21 cellular contexts compared by ENCODE assay signal in the genomic region with DNA sequence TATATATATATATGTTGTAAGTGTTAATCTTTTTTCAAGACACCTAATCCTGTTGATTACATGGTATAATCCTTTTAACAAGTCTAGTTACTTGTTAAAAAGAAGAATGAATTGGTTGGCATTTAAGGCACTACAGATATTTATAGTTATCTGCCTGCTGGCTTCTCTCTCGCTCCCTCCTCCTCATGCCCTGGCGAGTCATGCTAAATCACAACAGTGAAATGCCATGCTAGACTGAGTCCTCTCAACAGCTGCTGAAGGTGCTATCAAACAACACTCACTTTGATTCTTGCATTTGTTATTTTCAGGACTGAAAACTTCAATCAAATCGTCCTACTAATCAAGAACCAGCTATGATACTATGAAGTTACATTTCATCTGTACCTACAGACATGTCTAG. TPM values are rescaled to one million over a fixed set of nuclear protein-coding genes. Genes with fewer than 3 reads are reported as not detected.
DNase-seq lines count a peak whose midpoint lies in the region; FAIRE-seq and TF ChIP-seq lines count a peak whose summit lies in the region.
"Had no signal": no experiment of that assay in that cellular context is flagged by ENCODE, and none has a peak within 500 bp of the region (broad histone marks: within the 10 kb centered on the region; RNA-seq: fewer than 3 reads in every experiment).

No MANE protein-coding gene starts in this region.

- H3K36me3 ChIP-seq in GM23248 (ENCODE audit: low read depth) (no peaks in the 10 kb centered on the region), bronchial epithelial cell (ENCODE audit: control insufficient read depth, insufficient read depth, low read length) (no peaks in the 10 kb centered on the region), left ventricle myocardium inferior (peaks cover 50% of the 10 kb centered on the region)

- intact Hi-C loops in left ventricle myocardium inferior (cut with micrococcal nuclease), result no loop called here

- H3K4me3 ChIP-seq in GM23248 (no peak overlapping the region), bronchial epithelial cell (ENCODE audit: low read depth, low read length) (no peak overlapping the region), left ventricle myocardium inferior (no peak overlapping the region)
- H3K4me3 ChIP-seq: lung, SK-N-MC had no signal

- WGBS in GM23248 (ENCODE audit: low coverage in 1 of 2, low lambda C conversion rate in 2 of 2, missing lambda C conversion rate in 2 of 2), 2 experiments, result 36 to 43% methylated on average over 3 of the region's 3 CpGs

- H3K27ac ChIP-seq in GM23248 (no peak overlapping the region), left ventricle myocardium inferior (replicated peaks) (peak overlapping the region; percentile 82)
- H3K27ac ChIP-seq: SK-N-MC had no signal

- H3K9ac ChIP-seq in GM23248, result no peak overlapping the region

- H3K79me2 ChIP-seq in GM23248 (ENCODE audit: insufficient read depth), result no peaks in the 10 kb centered on the region

- TF ChIP-seq CTCF in bronchial epithelial cell (IDR thresholded peaks at IDR 0.05; ENCODE audit: insufficient read depth, low read length, severe bottlenecking), result no peak
- TF ChIP-seq CTCF in left ventricle myocardium inferior (IDR thresholded peaks at IDR 0.05; ENCODE audit: borderline replicate concordance), result no peak

- H3K9me2 ChIP-seq in GM23248 (ENCODE audit: insufficient read depth), result no peaks in the 10 kb centered on the region

- no peak overlapping the region for H2AFZ ChIP-seq in GM23248

- H3K9me3 ChIP-seq in GM23248 (ENCODE audit: low read depth) (no peaks in the 10 kb centered on the region), left ventricle myocardium inferior (replicated peaks) (no peaks in the 10 kb centered on the region)
- H3K9me3 ChIP-seq: Caco-2 had no signal

- FAIRE-seq in bronchial epithelial cell (lab: Jason Lieb, UNC), result no peak
- FAIRE-seq: GM19239 had no signal

- H3K27me3 ChIP-seq in GM23248 (replicated peaks; ENCODE audit: insufficient read depth) (peaks cover 6% of the 10 kb centered on the region; the same call in 1 of the 2 replicates), bronchial epithelial cell (ENCODE audit: control insufficient read depth, insufficient read depth, low read length) (no peaks in the 10 kb centered on the region), left ventricle myocardium inferior (ENCODE audit: low read depth) (no peaks in the 10 kb centered on the region)

- no peaks in the 10 kb centered on the region for H4K20me1 ChIP-seq in GM23248 (ENCODE audit: insufficient read depth)

- DNase-seq in GM23248 (peak; percentile 48), bronchial epithelial cell (ENCODE audit: low read depth) (peak; percentile 44), left ventricle myocardium inferior (peak; percentile 33), stromal cell of bone marrow (ENCODE audit: low read depth) (peak; percentile 13), SIG-M5 treated with dmso at 0.1 percent for 504 hours (lab: John Stamatoyannopoulos, UW; ENCODE audit: unreplicated experiment) (no peak), NCI-H1417 treated with DMSO at 0.1 percent for 48 hours (lab: John Stamatoyannopoulos, UW) (no peak), DMS79 treated with DMSO at 0.1 percent for 48 hours (lab: John Stamatoyannopoulos, UW) (no peak)
- DNase-seq: Caco-2; GF-D8; NCI-H1436; NCI-H2171 treated with DMSO at 0.1 percent for 48 hours; NCI-H774; occipital lobe; stimulated activated naive CD4-positive, alpha-beta T cell treated with Interleukin-2 at 50 U/mL for 16 hours had no signal

- no peaks in the 10 kb centered on the region for H3F3A ChIP-seq in GM23248 (ENCODE audit: insufficient read depth)

- peaks cover 11% of the 10 kb centered on the region for H3K4me1 ChIP-seq in GM23248 (ENCODE audit: insufficient read depth)
- peaks cover 79% of the 10 kb centered on the region for H3K4me1 ChIP-seq in left ventricle myocardium inferior

- in situ Hi-C loops in GM23248 (cut with MboI), result no loop called here

- no peak overlapping the region for H3K4me2 ChIP-seq in GM23248 (ENCODE audit: unreplicated experiment)

RNA-seq across cellular contexts. Expression of a gene that starts 15.4 kb away (rescaled TPM):
- total RNA-seq in GM23248 (2014; rRNA removed; shearing (Covaris generic)), result not detected in 2 replicates
- polyA plus RNA-seq in GM23248 (2016; fragmentation: Nextera tagmentation; extraction: Ambion mirVana), result not detected in 2 replicates
- total RNA-seq in bronchial epithelial cell (not detected in 2 replicates), left ventricle myocardium inferior (1,025 TPM)
- total RNA-seq: activated CD8-positive, alpha-beta memory T cell treated with anti-CD3 and anti-CD28 coated beads for 36 hours; lung; OCI-LY7; sciatic nerve had no signal
- polyA plus RNA-seq: BJ had no signal

RNA-seq across cellular contexts. Expression of a gene that starts 31.2 kb away (rescaled TPM):
- 22.7 and 22.9 TPM in 2 replicates for total RNA-seq in GM23248 (2014; rRNA removed; shearing (Covaris generic))
- polyA plus RNA-seq in GM23248 (2016; fragmentation: Nextera tagmentation; extraction: Ambion mirVana), result 16.8 and 18.7 TPM in 2 replicates
- total RNA-seq in bronchial epithelial cell, result 10.0 and 12.8 TPM in 2 replicates
- 9.9 TPM for total RNA-seq in left ventricle myocardium inferior

Comparison
In these comparisons a context has a peak if more than half of its experiments do, and no peak if none do; other contexts are left out.
1. DNase-seq: peak in GM23248 (single experiment), bronchial epithelial cell (single experiment), left ventricle myocardium inferior (single experiment) and stromal cell of bone marrow (single experiment); none in SIG-M5 treated with dmso at 0.1 percent for 504 hours (single experiment), NCI-H1417 treated with DMSO at 0.1 percent for 48 hours (single experiment) and DMS79 treated with DMSO at 0.1 percent for 48 hours (single experiment).
2. RNA of a gene that starts 15.4 kb away (total RNA-seq): 1,025 TPM in left ventricle myocardium inferior (single experiment); not detected in GM23248 and not detected in bronchial epithelial cell; every median in the first group is over 1,000 times any median in the second.